29 cellular contexts compared by ENCODE assay signal in genomic region chr12:49934505-49934904, GRCh38. TPM values are rescaled to one million over a fixed set of nuclear protein-coding genes. Genes with fewer than 3 reads are reported as not detected.
DNase-seq lines count a peak whose midpoint lies in the region; ATAC-seq, FAIRE-seq and TF ChIP-seq lines count a peak whose summit lies in the region.
"Had no signal": no experiment of that assay in that cellular context is flagged by ENCODE, and none has a peak within 500 bp of the region (broad histone marks: within the 10 kb centered on the region; RNA-seq: fewer than 3 reads in every experiment).

No MANE protein-coding gene starts in this region.

- DNase-seq in A549 (ENCODE audit: low read depth in 1 of 2, low spot score in 1 of 2) = no peak
- DNase-seq in NCI-H226 = peak; percentile 20
- DNase-seq in cardiac fibroblast (ENCODE audit: low read depth in 2 of 2) = peak; percentile 21 to 48
- peak; percentile 26 for DNase-seq in fibroblast of villous mesenchyme (ENCODE audit: low read depth)
- no peak for DNase-seq in CD4-positive, alpha-beta T cell
- DNase-seq in NAMALWA (ENCODE audit: low spot score) = no peak
- DNase-seq in activated CD4-positive, alpha-beta T cell treated with anti-CD3 and anti-CD28 coated beads for 48 hours = no peak
- DNase-seq: ACHN; AML-193; BE2C; Calu3; CD4-positive, alpha-beta memory T cell; COR-L47; DMS53; DMS79 treated with DMSO at 0.1 percent for 48 hours; GF-D8; GOT3; HFFc6 had no signal

- TF ChIP-seq CTCF in A549 (IDR thresholded peaks at IDR 0.05) (no peak), cardiac fibroblast (IDR thresholded peaks at IDR 0.05; ENCODE audit: low read depth, low read length) (no peak), fibroblast of villous mesenchyme (IDR thresholded peaks at IDR 0.05; ENCODE audit: insufficient read depth, low read depth, low read length) (no peak)
- TF ChIP-seq CTCF in CD4-positive, alpha-beta T cell (IDR thresholded peaks at IDR 0.05) = no peak

- POLR2A ChIA-PET in A549 (lab: Yijun Ruan, JAX) = no interaction called here
- POLR2A ChIA-PET in CD4-positive, alpha-beta T cell (lab: Charles Lee) = no interaction called here

- H3K36me3 Mint-ChIP-seq in CD4-positive, alpha-beta T cell (ENCODE audit: low read depth) = no peaks in the 10 kb centered on the region
- H3K36me3 Mint-ChIP-seq: CD14-positive monocyte; CD4-positive, alpha-beta memory T cell had no signal

- no peak overlapping the region for H3K4me3 ChIP-seq in A549
- H3K4me3 ChIP-seq in cardiac fibroblast (replicated peaks in 1 of 2; ENCODE audit: low read depth in 2 of 2, low read length in 2 of 2) = no peak overlapping the region
- no peak overlapping the region for H3K4me3 ChIP-seq in fibroblast of villous mesenchyme (ENCODE audit: low read depth, low read length)
- H3K4me3 ChIP-seq: BLaER1 treated with 17β-estradiol and CSF1 and Interleukin-3, amounts not matched to agents 10 nM and 100 nM; HAP-1 had no signal

- H3K4me1 ChIP-seq in A549 = peaks cover 7% of the 10 kb centered on the region; the same call in 2 of the 3 replicates
- H3K4me1 ChIP-seq: HAP-1 had no signal

- no peak for TF ChIP-seq EP300 in A549 (IDR thresholded peaks at IDR 0.05)

- no peak for FAIRE-seq in A549 (lab: Jason Lieb, UNC)
- FAIRE-seq: A204.1, GM12891, GM18507, H54 had no signal

- H3K27ac ChIP-seq in A549 = no peak overlapping the region
- H3K27ac ChIP-seq in CD4-positive, alpha-beta T cell (ENCODE audit: low read depth, low read length) = no peak overlapping the region
- H3K27ac ChIP-seq: 22Rv1; BLaER1 treated with 17β-estradiol and CSF1 and Interleukin-3, amounts not matched to agents 10 nM and 100 nM had no signal

- no peaks in the 10 kb centered on the region for H3K27me3 Mint-ChIP-seq in CD4-positive, alpha-beta T cell

- H3K9me3 Mint-ChIP-seq in CD4-positive, alpha-beta T cell = no peaks in the 10 kb centered on the region
- H3K9me3 Mint-ChIP-seq: CD4-positive, alpha-beta memory T cell; HFFc6 had no signal

- H3K27me3 ChIP-seq in CD4-positive, alpha-beta T cell (ENCODE audit: control insufficient read depth, insufficient read depth, low read length) = peaks cover 5% of the 10 kb centered on the region
- H3K27me3 ChIP-seq: BE2C; BLaER1 treated with 17β-estradiol and CSF1 and Interleukin-3, amounts not matched to agents 10 nM and 100 nM had no signal

- no peak overlapping the region for H3K4me2 ChIP-seq in A549

- intact Hi-C loops in CD4-positive, alpha-beta T cell (cut with DNase I, micrococcal nuclease) = no loop called here

- no peak for TF ChIP-seq POLR2A in A549 (IDR thresholded peaks at IDR 0.05; ENCODE audit: low read length)

- no peak for ATAC-seq in A549
- ATAC-seq in CD4-positive, alpha-beta T cell (ENCODE audit: poor library complexity) = no peak
- no peak for ATAC-seq in GM21529 (IDR thresholded peaks at IDR 0.05; ENCODE audit: unreplicated experiment)

- no peak overlapping the region for H3K27ac Mint-ChIP-seq in CD4-positive, alpha-beta T cell
- H3K27ac Mint-ChIP-seq: CD14-positive monocyte; CD4-positive, alpha-beta memory T cell; HFFc6 had no signal

- H3K9me3 ChIP-seq in A549 = no peaks in the 10 kb centered on the region
- H3K9me3 ChIP-seq in CD4-positive, alpha-beta T cell (ENCODE audit: control insufficient read depth, low read length) = no peaks in the 10 kb centered on the region
- H3K9me3 ChIP-seq: BE2C; BLaER1 treated with 17β-estradiol and CSF1 and Interleukin-3, amounts not matched to agents 10 nM and 100 nM; HAP-1 had no signal

- H3K4me1 Mint-ChIP-seq in CD4-positive, alpha-beta T cell (ENCODE audit: low read depth) = no peaks in the 10 kb centered on the region
- H3K4me1 Mint-ChIP-seq: CD14-positive monocyte; CD4-positive, alpha-beta memory T cell had no signal

- no peak for TF ChIP-seq RAD21 in A549 (conservative IDR thresholded peaks at IDR 0.05 in 1 of 2, IDR thresholded peaks at IDR 0.05 in 1 of 2)

- CTCF ChIA-PET in A549 (lab: Yijun Ruan, JAX) = interaction anchor here (5.9 kb wide), 1 partner anchor 11 kb away, joined by 45 read pairs; no protein-coding TSS in a partner anchor
- CTCF ChIA-PET in CD4-positive, alpha-beta T cell (lab: Charles Lee) = no interaction called here

- no peak overlapping the region for H3K4me3 Mint-ChIP-seq in CD4-positive, alpha-beta T cell
- H3K4me3 Mint-ChIP-seq: CD14-positive monocyte; CD4-positive, alpha-beta memory T cell; HFFc6 had no signal

- WGBS in A549 (ENCODE audit: missing lambda C conversion rate) = 91% methylated on average over 3 of the region's 3 CpGs

TF ChIP-seq in A549, 52 proteins besides CTCF, POLR2A, EP300 and RAD21:
- TF ChIP-seq MAFK (IDR thresholded peaks at IDR 0.05; ENCODE audit: partially characterized antibody) (peak; percentile 26), MYC (IDR thresholded peaks at IDR 0.05; ENCODE audit: borderline replicate concordance, low read length) (no peak)

RNA-seq across cellular contexts. Expression of gene AQP2, which starts 16.0 kb away (rescaled TPM):
- polyA plus RNA-seq in A549 (2011; rRNA removed) = not detected in 2 replicates
- not detected in 2 replicates for polyA plus RNA-seq in A549 (2012; cell fraction: cytosol; rRNA removed)
- not detected in 2 replicates for polyA plus RNA-seq in A549 (2012; cell fraction: nucleus; rRNA removed)
- polyA plus RNA-seq in A549 (2017; fragmentation: RNase III; extraction: RNeasy Plus Mini Kit Qiagen cat#74134 plus additional on column Dnase treatment) = not detected in 3 replicates
- polyA minus RNA-seq in A549 (2011; rRNA and poly(A)+ RNA removed) = not detected in 2 replicates
- total RNA-seq in fibroblast of villous mesenchyme = not detected in 2 replicates
- total RNA-seq in CD4-positive, alpha-beta T cell = not detected
- total RNA-seq: Calu3; CD4-positive, alpha-beta memory T cell; Daoy; G401; HFFc6 had no signal
- polyA plus RNA-seq: CD14-positive monocyte; CD4-positive, alpha-beta memory T cell had no signal

RNA-seq across cellular contexts. Expression of gene AQP5, which starts 27.2 kb away (rescaled TPM):
- not detected in 2 replicates for polyA plus RNA-seq in A549 (2011; rRNA removed)
- not detected in 2 replicates for polyA plus RNA-seq in A549 (2012; cell fraction: cytosol; rRNA removed)
- not detected in 2 replicates for polyA plus RNA-seq in A549 (2012; cell fraction: nucleus; rRNA removed)
- polyA plus RNA-seq in A549 (2017; fragmentation: RNase III; extraction: RNeasy Plus Mini Kit Qiagen cat#74134 plus additional on column Dnase treatment) = not detected in 3 replicates
- polyA minus RNA-seq in A549 (2011; rRNA and poly(A)+ RNA removed) = not detected in 2 replicates
- total RNA-seq in fibroblast of villous mesenchyme = not detected in 2 replicates
- total RNA-seq in CD4-positive, alpha-beta T cell = not detected
- total RNA-seq: CD4-positive, alpha-beta memory T cell; Daoy; G401; HFFc6 had no signal
- polyA plus RNA-seq: CD14-positive monocyte; CD4-positive, alpha-beta memory T cell had no signal

RNA-seq across cellular contexts. Expression of gene FAIM2, which starts 30.8 kb away (rescaled TPM):
- polyA plus RNA-seq in A549 (2011; rRNA removed) (0.11 and 0.23 TPM in 2 replicates), A549 (2017; fragmentation: RNase III; extraction: RNeasy Plus Mini Kit Qiagen cat#74134 plus additional on column Dnase treatment) (not detected in 3 replicates)
- not detected in 2 replicates for polyA plus RNA-seq in A549 (2012; cell fraction: cytosol; rRNA removed)
- polyA plus RNA-seq in A549 (2012; cell fraction: nucleus; rRNA removed) = not detected in 2 replicates
- 0.15 TPM in 1 of 2 replicates, not detected in the other for polyA minus RNA-seq in A549 (2011; rRNA and poly(A)+ RNA removed)
- total RNA-seq in fibroblast of villous mesenchyme = 3.0 and 3.9 TPM in 2 replicates
- total RNA-seq in CD4-positive, alpha-beta T cell = not detected
- total RNA-seq: Calu3, G401 had no signal
- polyA plus RNA-seq: CD14-positive monocyte had no signal

RNA-seq across cellular contexts. Expression of gene AQP6, which starts 38.2 kb away (rescaled TPM):
- polyA plus RNA-seq in A549 (2011; rRNA removed) (0.05 TPM in 1 of 2 replicates, not detected in the other), A549 (2017; fragmentation: RNase III; extraction: RNeasy Plus Mini Kit Qiagen cat#74134 plus additional on column Dnase treatment) (0.04 to 0.21 TPM in 2 of 3 replicates, not detected in the other)
- polyA plus RNA-seq in A549 (2012; cell fraction: cytosol; rRNA removed) = 0.01 and 0.04 TPM in 2 replicates
- 0.06 and 0.24 TPM in 2 replicates for polyA plus RNA-seq in A549 (2012; cell fraction: nucleus; rRNA removed)
- polyA minus RNA-seq in A549 (2011; rRNA and poly(A)+ RNA removed) = not detected in 2 replicates
- not detected in 2 replicates for total RNA-seq in fibroblast of villous mesenchyme
- total RNA-seq in CD4-positive, alpha-beta T cell = not detected
- total RNA-seq: CD4-positive, alpha-beta memory T cell; HFFc6 had no signal
- polyA plus RNA-seq: CD14-positive monocyte; CD4-positive, alpha-beta memory T cell had no signal

Comparison
In these comparisons a context has a peak if more than half of its experiments do, and no peak if none do; other contexts are left out.
1. DNase-seq: peak in NCI-H226 (single experiment), cardiac fibroblast (2 of 2) and fibroblast of villous mesenchyme (single experiment); none in A549 (0 of 2), CD4-positive, alpha-beta T cell (0 of 10), NAMALWA (single experiment) and activated CD4-positive, alpha-beta T cell treated with anti-CD3 and anti-CD28 coated beads for 48 hours (single experiment).